Comparison of ENCODE assay signal across 9 cellular contexts in the genomic region with DNA sequence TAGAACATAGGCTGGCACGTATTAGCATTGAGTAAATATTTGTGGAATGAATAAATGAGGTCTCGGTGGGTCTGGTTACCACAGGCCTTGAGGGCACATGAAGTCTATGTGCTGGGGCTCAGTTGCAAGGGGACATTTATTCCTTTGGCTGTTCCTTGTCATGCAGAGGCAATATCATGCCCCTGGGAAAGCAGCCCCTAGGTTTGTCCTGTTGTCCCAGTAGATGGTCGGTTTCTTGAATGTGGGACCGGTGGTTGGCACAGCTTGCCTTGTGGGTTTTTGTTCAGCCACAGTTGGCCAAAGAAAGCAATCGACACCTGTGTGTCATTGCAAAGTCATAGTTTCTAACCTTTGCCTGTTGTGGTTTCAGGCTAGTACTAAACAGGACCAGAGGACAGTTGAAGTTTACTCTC. TPM values are rescaled to one million over a fixed set of nuclear protein-coding genes. Genes with fewer than 3 reads are reported as not detected.
DNase-seq lines count a peak whose midpoint lies in the region; ATAC-seq and TF ChIP-seq lines count a peak whose summit lies in the region.
"Had no signal": no experiment of that assay in that cellular context is flagged by ENCODE, and none has a peak within 500 bp of the region (broad histone marks: within the 10 kb centered on the region; RNA-seq: fewer than 3 reads in every experiment).

No MANE protein-coding gene starts in this region.

- H3K4me3 Mint-ChIP-seq in mesothelial cell of epicardium, result no peak overlapping the region

- ATAC-seq in GM18520 (IDR thresholded peaks at IDR 0.05; ENCODE audit: unreplicated experiment) (peak; percentile 91), GM21515 (IDR thresholded peaks at IDR 0.05; ENCODE audit: unreplicated experiment) (peak; percentile 81), HG03354 (IDR thresholded peaks at IDR 0.05; ENCODE audit: poor library complexity, severe bottlenecking, unreplicated experiment) (peak; percentile 81)

- no peaks in the 10 kb centered on the region for H3K4me1 Mint-ChIP-seq in mesothelial cell of epicardium

- H3K27ac Mint-ChIP-seq in mesothelial cell of epicardium, result no peak overlapping the region

- peak; percentile 23 for DNase-seq in astrocyte of the hippocampus (ENCODE audit: low read depth, low spot score)
- no peak for DNase-seq in GM13977 (ENCODE audit: low spot score)
- no peak for DNase-seq in mesothelial cell of epicardium (ENCODE audit: low spot score in 2 of 2, unreplicated experiment in 2 of 2)
- DNase-seq in middle frontal gyrus (ENCODE audit: extremely low spot score, low spot score), result no peak
- DNase-seq in HK-2 (ENCODE audit: unreplicated experiment), result no peak
- DNase-seq: stimulated activated CD4-positive, alpha-beta T cell treated with anti-CD3 and anti-CD28 coated beads, Interleukin-2, amount 100 ng/mL, for 24 hours had no signal

- TF ChIP-seq CTCF in GM13977 (IDR thresholded peaks at IDR 0.05; ENCODE audit: extremely low read depth, insufficient read depth, missing control alignments) (no peak), mesothelial cell of epicardium (IDR thresholded peaks at IDR 0.05; ENCODE audit: unreplicated experiment) (no peak)

- no peaks in the 10 kb centered on the region for H3K9me3 Mint-ChIP-seq in mesothelial cell of epicardium

- peaks cover 29% of the 10 kb centered on the region for H3K36me3 Mint-ChIP-seq in mesothelial cell of epicardium

- no peaks in the 10 kb centered on the region for H3K27me3 Mint-ChIP-seq in mesothelial cell of epicardium (ENCODE audit: low read depth)

- in situ Hi-C loops in GM13977 (cut with MboI; ENCODE audit: low pct_unique_long_range_greater_than_20kb, low sequenced_read_pairs, unreplicated experiment), result no loop called here

RNA-seq across cellular contexts. Expression of a gene that starts 24.7 kb away (rescaled TPM):
- 0.14 to 0.25 TPM (median 0.16 TPM) in 3 replicates for total RNA-seq in mesothelial cell of epicardium
